20 cellular contexts compared by ENCODE assay signal in genomic region chr3:136209921-136210320, GRCh38. TPM values are rescaled to one million over a fixed set of nuclear protein-coding genes. Genes with fewer than 3 reads are reported as not detected.
DNase-seq lines count a peak whose midpoint lies in the region; ATAC-seq, FAIRE-seq and TF ChIP-seq lines count a peak whose summit lies in the region.
"Had no signal": no experiment of that assay in that cellular context is flagged by ENCODE, and none has a peak within 500 bp of the region (broad histone marks: within the 10 kb centered on the region; RNA-seq: fewer than 3 reads in every experiment).

No MANE protein-coding gene starts in this region.

- FAIRE-seq in A549 (lab: Jason Lieb, UNC): no peak

- H3K4me3 ChIP-seq in A549 (no peak overlapping the region), RWPE2 (ENCODE audit: severe bottlenecking) (no peak overlapping the region), Karpas-422 (ENCODE audit: low read length) (no peak overlapping the region)
- H3K4me3 ChIP-seq: gastroesophageal sphincter, right atrium auricular region had no signal

- no peak overlapping the region for H3K27ac ChIP-seq in A549
- H3K27ac ChIP-seq in RWPE2 (ENCODE audit: poor library complexity, severe bottlenecking): no peak overlapping the region
- no peak overlapping the region for H3K27ac ChIP-seq in Karpas-422 (ENCODE audit: low read length)
- no peak overlapping the region for H3K27ac ChIP-seq in substantia nigra (ENCODE audit: low read depth, low read length, poor library complexity, severe bottlenecking)
- H3K27ac ChIP-seq: gastroesophageal sphincter, right atrium auricular region had no signal

- CTCF ChIA-PET in A549 (lab: Yijun Ruan, JAX): no interaction called here

- H3K4me1 ChIP-seq in A549: peaks cover 5% of the 10 kb centered on the region; the same call in 1 of the 3 replicates
- no peaks in the 10 kb centered on the region for H3K4me1 ChIP-seq in RWPE2 (ENCODE audit: insufficient read depth, poor library complexity, severe bottlenecking)
- H3K4me1 ChIP-seq in Karpas-422 (ENCODE audit: low read length): no peaks in the 10 kb centered on the region
- H3K4me1 ChIP-seq: gastroesophageal sphincter, right atrium auricular region had no signal

- POLR2A ChIA-PET in A549 (lab: Yijun Ruan, JAX): interaction anchor here (1.7 kb wide), 1 partner anchor 14 kb away, joined by 5 read pairs; the partner anchor contains the start of gene MSL2

- H4K20me1 ChIP-seq in Karpas-422 (ENCODE audit: insufficient read depth, low read depth, low read length): no peaks in the 10 kb centered on the region

- H2AFZ ChIP-seq in Karpas-422 (ENCODE audit: low read length): no peak overlapping the region

- DNase-seq in A549 (ENCODE audit: low read depth in 1 of 2, low spot score in 1 of 2): no peak
- peak; percentile 67 for DNase-seq in H4 (ENCODE audit: low spot score)
- DNase-seq in RWPE2 (ENCODE audit: low spot score): no peak
- DNase-seq in glomerular visceral epithelial cell (ENCODE audit: extremely low spot score): peak; percentile 54
- no peak for DNase-seq in Karpas-422
- no peak for DNase-seq in substantia nigra (lab: John Stamatoyannopoulos, UW)
- DNase-seq: activated CD4-positive, alpha-beta T cell treated with anti-CD3 and anti-CD28 coated beads for 48 hours; DMS 273 treated with DMSO at 0.1 percent for 48 hours; effector CD8-positive, alpha-beta T cell; mammary epithelial cell; NCI-H1930; NCI-H345; NCI-H774; nucleus accumbens; SHP77 had no signal

- H3K9me3 ChIP-seq in A549 (no peaks in the 10 kb centered on the region), RWPE2 (ENCODE audit: severe bottlenecking) (no peaks in the 10 kb centered on the region), Karpas-422 (ENCODE audit: low read length) (no peaks in the 10 kb centered on the region)
- H3K9me3 ChIP-seq: gastroesophageal sphincter, right atrium auricular region had no signal

- TF ChIP-seq RAD21 in A549 (conservative IDR thresholded peaks at IDR 0.05 in 1 of 2, IDR thresholded peaks at IDR 0.05 in 1 of 2): no peak

- H3K9ac ChIP-seq in Karpas-422 (ENCODE audit: low read length): no peak overlapping the region

- TF ChIP-seq POLR2A in A549 (IDR thresholded peaks at IDR 0.05; ENCODE audit: low read length): no peak

- no peak for TF ChIP-seq EP300 in A549 (IDR thresholded peaks at IDR 0.05)

- H3K79me2 ChIP-seq in Karpas-422 (ENCODE audit: low read length): no peaks in the 10 kb centered on the region

- H3K27me3 ChIP-seq in RWPE2 (ENCODE audit: insufficient read depth, poor library complexity, severe bottlenecking): no peaks in the 10 kb centered on the region
- no peaks in the 10 kb centered on the region for H3K27me3 ChIP-seq in Karpas-422 (ENCODE audit: low read length)
- H3K27me3 ChIP-seq: right atrium auricular region had no signal

- H3K4me2 ChIP-seq in A549 (peak overlapping the region; percentile 28; the same call in 2 of the 3 replicates), Karpas-422 (ENCODE audit: low read depth, low read length, poor library complexity, severe bottlenecking) (no peak overlapping the region)

- ATAC-seq in A549: peak in 1 of 2 experiments; percentile 49; a peak in 3 of 6 replicates
- peak; percentile 53; the same call in 2 of the 3 replicates for ATAC-seq in RWPE2 (ENCODE audit: low read depth)
- no peak for ATAC-seq in GM21825 (IDR thresholded peaks at IDR 0.05; ENCODE audit: unreplicated experiment)
- no peak for ATAC-seq in HG03520 (IDR thresholded peaks at IDR 0.05; ENCODE audit: unreplicated experiment)
- ATAC-seq: esophagus mucosa, gastroesophageal sphincter had no signal

- H3K9me2 ChIP-seq in Karpas-422 (replicated peaks; ENCODE audit: insufficient read depth, low read length): no peaks in the 10 kb centered on the region

- TF ChIP-seq CTCF in A549 (IDR thresholded peaks at IDR 0.05) (no peak), RWPE2 (IDR thresholded peaks at IDR 0.05; ENCODE audit: poor library complexity, severe bottlenecking) (no peak)

- H3K36me3 ChIP-seq in RWPE2 (ENCODE audit: low read depth) (no peaks in the 10 kb centered on the region), Karpas-422 (ENCODE audit: insufficient read depth, low read length) (no peaks in the 10 kb centered on the region)
- H3K36me3 ChIP-seq: gastroesophageal sphincter, right atrium auricular region had no signal

TF ChIP-seq in A549, 52 proteins besides CTCF, POLR2A, EP300 and RAD21:
- TF ChIP-seq KDM1A (IDR thresholded peaks at IDR 0.05; ENCODE audit: low read depth) (no peak), RFX5 (IDR thresholded peaks at IDR 0.05) (no peak)
TF ChIP-seq in A549: peak in this region for 0.

RNA-seq across cellular contexts. Expression of gene MSL2, which starts 13.8 kb away (rescaled TPM):
- 8.4 and 9.9 TPM in 2 replicates for polyA plus RNA-seq in A549 (2011; rRNA removed)
- 1.8 and 1.9 TPM in 2 replicates for polyA plus RNA-seq in A549 (2012; cell fraction: cytosol; rRNA removed)
- 1.4 and 2.5 TPM in 2 replicates for polyA plus RNA-seq in A549 (2012; cell fraction: nucleus; rRNA removed)
- polyA plus RNA-seq in A549 (2017; fragmentation: RNase III; extraction: RNeasy Plus Mini Kit Qiagen cat#74134 plus additional on column Dnase treatment): 9.4 to 10.2 TPM (median 10.1 TPM) in 3 replicates
- polyA minus RNA-seq in A549 (2011; rRNA and poly(A)+ RNA removed): 8.6 and 8.7 TPM in 2 replicates
- total RNA-seq in H4 (2014; rRNA removed; shearing (Covaris generic)): 12.7 and 38.6 TPM in 2 replicates
- total RNA-seq in Karpas-422 (2014; rRNA removed; shearing (Covaris generic); ENCODE audit: low replicate concordance): 18.4 and 47.1 TPM in 2 replicates

RNA-seq across cellular contexts. Expression of gene PCCB, which starts 40.2 kb away (rescaled TPM):
- polyA plus RNA-seq in A549 (2011; rRNA removed): 65.5 and 69.7 TPM in 2 replicates
- polyA plus RNA-seq in A549 (2012; cell fraction: cytosol; rRNA removed): 39.6 and 47.4 TPM in 2 replicates
- polyA plus RNA-seq in A549 (2012; cell fraction: nucleus; rRNA removed): 35.6 and 41.8 TPM in 2 replicates
- polyA plus RNA-seq in A549 (2017; fragmentation: RNase III; extraction: RNeasy Plus Mini Kit Qiagen cat#74134 plus additional on column Dnase treatment): 31.7 to 34.9 TPM (median 32.7 TPM) in 3 replicates
- polyA minus RNA-seq in A549 (2011; rRNA and poly(A)+ RNA removed): 56.7 and 60.9 TPM in 2 replicates
- 71.4 and 73.2 TPM in 2 replicates for total RNA-seq in H4 (2014; rRNA removed; shearing (Covaris generic))
- 59.2 and 77.8 TPM in 2 replicates for total RNA-seq in Karpas-422 (2014; rRNA removed; shearing (Covaris generic); ENCODE audit: low replicate concordance)

Comparison
In these comparisons a context has a peak if more than half of its experiments do, and no peak if none do; other contexts are left out.
1. DNase-seq: peak in H4 (single experiment) and glomerular visceral epithelial cell (single experiment); none in A549 (0 of 2), RWPE2 (single experiment), Karpas-422 (single experiment) and substantia nigra (0 of 49).